ENCODE assay signal across 23 cellular contexts in the genomic region with DNA sequence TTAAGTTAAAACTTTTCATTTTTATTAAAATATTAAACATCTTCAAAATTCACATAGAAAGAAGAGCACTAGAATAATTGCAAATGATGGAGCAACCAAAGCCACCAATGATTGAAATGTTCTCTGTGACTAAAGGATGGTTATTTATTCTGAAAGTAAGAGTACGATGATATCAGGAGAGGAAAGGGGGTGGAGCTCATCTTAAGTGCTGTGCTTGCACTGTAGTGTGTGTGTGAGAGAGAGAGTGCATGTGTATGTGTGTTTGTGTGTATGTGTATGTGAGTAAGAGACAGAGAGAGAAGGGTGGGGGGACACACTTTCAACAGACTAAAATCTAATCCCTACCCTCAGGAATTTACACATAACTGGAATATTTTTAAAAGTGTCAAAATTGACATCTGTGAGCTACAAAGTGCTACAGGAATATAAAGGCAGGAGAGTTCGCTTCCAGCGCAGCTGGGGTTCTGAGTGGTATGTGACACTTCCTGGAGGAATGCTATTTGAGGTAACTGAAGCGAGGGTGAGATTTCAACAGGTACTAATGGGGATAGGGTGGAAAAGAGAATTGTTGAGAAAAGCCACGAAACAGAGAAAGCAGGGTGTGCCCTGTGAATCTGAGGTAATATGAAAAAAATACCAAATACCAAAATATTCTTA. TPM values are rescaled to one million over a fixed set of nuclear protein-coding genes. Genes with fewer than 3 reads are reported as not detected.
DNase-seq lines count a peak whose midpoint lies in the region; FAIRE-seq and TF ChIP-seq lines count a peak whose summit lies in the region.
"Had no signal": no experiment of that assay in that cellular context is flagged by ENCODE, and none has a peak within 500 bp of the region (broad histone marks: within the 10 kb centered on the region; RNA-seq: fewer than 3 reads in every experiment).

No MANE protein-coding gene starts in this region.

- peak; percentile 69 for FAIRE-seq in GM12891 (lab: Jason Lieb, UNC)
- no peak for FAIRE-seq in H1 (lab: Jason Lieb, UNC)
- FAIRE-seq: H54 had no signal

- no peak overlapping the region for H2AK5ac ChIP-seq in H1 (ENCODE audit: low read depth, low read length)

- CTCF ChIA-PET in H1 (lab: Charles Lee; ENCODE audit: partially characterized antibody): interaction anchor here (0.7 to 1.8 kb wide), 5 partner anchors 10 to 185 kb away, joined by 3 to 9 read pairs (median 4); no protein-coding TSS in a partner anchor

- no peak overlapping the region for H2BK20ac ChIP-seq in H1 (ENCODE audit: low read length)

- H3K56ac ChIP-seq in H1 (replicated peaks; ENCODE audit: insufficient read length, low read depth, low read length): no peak overlapping the region

- no peak for TF ChIP-seq EP300 in H1 (IDR thresholded peaks at IDR 0.05; ENCODE audit: borderline replicate concordance in 1 of 2, low read depth in 2 of 2, low read length in 2 of 2)

- 64% methylated on average over 5 of the region's 5 CpGs; no CpG with 5 or more reads in 1 of the 2 experiments for WGBS in H1 (ENCODE audit: extremely low coverage in 1 of 2, insufficient coverage in 1 of 2, insufficient read length in 1 of 2, insufficient replicate concordance in 2 of 2, low coverage in 1 of 2, low lambda C conversion rate in 2 of 2, missing lambda C conversion rate in 1 of 2), 2 experiments

- H3K4me3 ChIP-seq in OCI-LY1 (ENCODE audit: low read depth, low read length, poor library complexity, severe bottlenecking) (no peak overlapping the region), H1 (ENCODE audit: extremely low read depth in 1 of 4, insufficient read depth in 2 of 4, low read depth in 3 of 4, low read length in 4 of 4) (no peak overlapping the region)
- H3K4me3 ChIP-seq: right lobe of liver, tibial nerve had no signal

- H2BK5ac ChIP-seq in H1 (ENCODE audit: low read depth, low read length): no peak overlapping the region; the same call in 1 of the 2 replicates

- TF ChIP-seq RAD21 in H1 (IDR thresholded peaks at IDR 0.05 in 1 of 2, conservative IDR thresholded peaks at IDR 0.05 in 1 of 2; ENCODE audit: low read depth in 2 of 2, low read length in 2 of 2): no peak

- no peak for TF ChIP-seq CTCF in OCI-LY1 (IDR thresholded peaks at IDR 0.05; ENCODE audit: low read length)
- no peak for TF ChIP-seq CTCF in H1 (IDR thresholded peaks at IDR 0.05; ENCODE audit: control extremely low read depth in 1 of 3, insufficient read depth in 1 of 3, low read depth in 1 of 3, low read length in 3 of 3)

- no peaks in the 10 kb centered on the region for H3K9me2 ChIP-seq in OCI-LY1 (ENCODE audit: low read depth, low read length)

- H4K5ac ChIP-seq in H1 (ENCODE audit: insufficient read length, low read depth, low read length): no peak overlapping the region

- no peaks in the 10 kb centered on the region for H3F3A ChIP-seq in OCI-LY1 (ENCODE audit: insufficient read depth, low read length)

- no peak overlapping the region for H3K18ac ChIP-seq in H1 (ENCODE audit: extremely low read depth, low read length)

- H3K9ac ChIP-seq in OCI-LY1 (ENCODE audit: low read length) (no peak overlapping the region), H1 (replicated peaks in 1 of 4; ENCODE audit: extremely low read depth in 1 of 4, low read depth in 3 of 4, low read length in 3 of 4) (no peak overlapping the region)

- H3K14ac ChIP-seq in H1 (ENCODE audit: insufficient read length): no peak overlapping the region

- DNase-seq in DMS53 (lab: John Stamatoyannopoulos, UW) (peak; percentile 17), DMS53 treated with DMSO at 0.1 percent for 48 hours (lab: John Stamatoyannopoulos, UW; ENCODE audit: unreplicated experiment) (no peak), GM12891 (ENCODE audit: insufficient read length, low spot score) (no peak), H1 (ENCODE audit: low read depth in 1 of 2, low spot score in 2 of 2) (no peak), NCI-H1105 treated with DMSO at 0.1 percent for 48 hours (lab: John Stamatoyannopoulos, UW) (no peak), kidney glomerular epithelial cell (lab: John Stamatoyannopoulos, UW) (no peak), NCI-H2029 (lab: John Stamatoyannopoulos, UW) (no peak)
- DNase-seq: activated B cell treated with CpG ODN at 0.5 μM for 24 hours; activated effector memory CD4-positive, alpha-beta T cell treated with Interleukin-2 at 50 U/mL for 16 hours; brain microvascular endothelial cell; C1 segment of cervical spinal cord; dermis blood vessel endothelial cell; DND-41; immature natural killer cell; NCI-H1048; right lobe of liver; RPMI8226; stimulated activated CD4-positive, alpha-beta T cell treated with anti-CD3 and anti-CD28 coated beads, Interleukin-1b, Interleukin-23, amount 100 ng/mL, for 48 hours had no signal

- H2BK12ac ChIP-seq in H1 (ENCODE audit: low read depth, low read length): no peak overlapping the region

- no peak overlapping the region for H2BK120ac ChIP-seq in H1 (replicated peaks; ENCODE audit: low read depth, low read length)

- H3K79me2 ChIP-seq in OCI-LY1 (ENCODE audit: insufficient read depth, low read length) (no peaks in the 10 kb centered on the region), H1 (ENCODE audit: control insufficient read depth in 1 of 2, insufficient read depth in 2 of 2, low read length in 2 of 2) (no peaks in the 10 kb centered on the region)

- no peak for TF ChIP-seq POLR2A in GM12891 (IDR thresholded peaks at IDR 0.05; ENCODE audit: low read depth, low read length)
- TF ChIP-seq POLR2A in H1 (IDR thresholded peaks at IDR 0.05; ENCODE audit: control extremely low read depth in 1 of 2, low read depth in 2 of 2, low read length in 2 of 2): no peak

- H3K36me3 ChIP-seq in OCI-LY1 (ENCODE audit: insufficient read depth, low read length) (no peaks in the 10 kb centered on the region), H1 (ENCODE audit: control insufficient read depth in 2 of 4, insufficient read depth in 4 of 4, low read length in 3 of 4) (no peaks in the 10 kb centered on the region)
- H3K36me3 ChIP-seq: brain microvascular endothelial cell, neutrophil, right lobe of liver, tibial nerve had no signal

- H4K8ac ChIP-seq in H1 (ENCODE audit: extremely low read depth, insufficient read depth, low read length): no peak overlapping the region

- H2AFZ ChIP-seq in OCI-LY1 (ENCODE audit: low read length) (no peak overlapping the region; the same call in 1 of the 2 replicates), H1 (ENCODE audit: low read length) (no peak overlapping the region)

- no peak overlapping the region for H3K4ac ChIP-seq in H1 (replicated peaks; ENCODE audit: insufficient read length, low read depth, low read length)

- H3K9me3 ChIP-seq in OCI-LY1 (ENCODE audit: low read length) (no peaks in the 10 kb centered on the region), H1 (ENCODE audit: insufficient read depth in 2 of 2, low read depth in 1 of 2, low read length in 1 of 2) (no peaks in the 10 kb centered on the region)
- H3K9me3 ChIP-seq: neutrophil, right lobe of liver, tibial nerve had no signal

- H3K79me1 ChIP-seq in H1 (ENCODE audit: low read depth, low read length): no peaks in the 10 kb centered on the region

- H3K4me1 ChIP-seq in OCI-LY1 (ENCODE audit: insufficient read depth, low read length, severe bottlenecking) (peaks cover 64% of the 10 kb centered on the region), H1 (replicated peaks in 1 of 4; ENCODE audit: control insufficient read depth in 3 of 4, insufficient read depth in 4 of 4, low read length in 3 of 4) (peaks cover 0 to 6% (median 3%) of the 10 kb centered on the region in 4 experiments)

- H4K20me1 ChIP-seq in OCI-LY1 (ENCODE audit: insufficient read depth, low read length) (no peaks in the 10 kb centered on the region), H1 (replicated peaks in 1 of 2; ENCODE audit: control insufficient read depth in 1 of 2, insufficient read depth in 2 of 2, low read length in 2 of 2) (no peaks in the 10 kb centered on the region)

- H3K23me2 ChIP-seq in H1 (ENCODE audit: low read depth, low read length): no peaks in the 10 kb centered on the region

- no peaks in the 10 kb centered on the region for H3K27me3 ChIP-seq in OCI-LY1 (ENCODE audit: insufficient read depth, low read length)
- no peaks in the 10 kb centered on the region for H3K27me3 ChIP-seq in H1 (replicated peaks in 1 of 4; ENCODE audit: control insufficient read depth in 3 of 4, extremely low read depth in 1 of 4, insufficient read depth in 3 of 4, low read length in 3 of 4)
- H3K27me3 ChIP-seq: brain microvascular endothelial cell, right lobe of liver, tibial nerve had no signal

- H2BK15ac ChIP-seq in H1 (ENCODE audit: low read length): 0 out of 2 replicates have a peak overlapping the region, but pooled peaks have one; percentile 76

- POLR2A ChIA-PET in H1 (lab: Charles Lee; ENCODE audit: partially characterized antibody): interaction anchor here (1.4 kb wide), 1 partner anchor 11 kb away, joined by 3 read pairs; no protein-coding TSS in a partner anchor

- H4K91ac ChIP-seq in H1 (replicated peaks; ENCODE audit: insufficient read length, low read length): no peak overlapping the region

- H3K4me2 ChIP-seq in OCI-LY1 (ENCODE audit: low read length) (no peak overlapping the region; the same call in 1 of the 2 replicates), H1 (ENCODE audit: insufficient read depth in 1 of 2, low read depth in 2 of 2, low read length in 2 of 2) (no peak overlapping the region)

- H3K27ac ChIP-seq in OCI-LY1 (ENCODE audit: low read depth, low read length, poor library complexity, severe bottlenecking) (peak overlapping the region; percentile 12), H1 (ENCODE audit: low read depth, low read length) (no peak overlapping the region)
- H3K27ac ChIP-seq: 22Rv1, brain microvascular endothelial cell, neutrophil, right lobe of liver, tibial nerve had no signal

- no peak overlapping the region for H3K23ac ChIP-seq in H1 (ENCODE audit: insufficient read length)

TF ChIP-seq in GM12891, 5 proteins besides CTCF, POLR2A, EP300 and RAD21 (continues in another document):
- TF ChIP-seq POU2F2 (IDR thresholded peaks at IDR 0.05; ENCODE audit: low read depth, low read length) (no peak), TAF1 (IDR thresholded peaks at IDR 0.05; ENCODE audit: low read depth, low read length) (no peak), SPI1 (IDR thresholded peaks at IDR 0.05; ENCODE audit: low read depth, low read length) (no peak)

TF ChIP-seq in H1, 55 proteins besides CTCF, POLR2A, EP300 and RAD21 (continues in another document):
- TF ChIP-seq SP2 (IDR thresholded peaks at IDR 0.05; ENCODE audit: low read length) (no peak), TAF1 (IDR thresholded peaks at IDR 0.05; ENCODE audit: low read depth, low read length) (no peak), PHF8 (conservative IDR thresholded peaks at IDR 0.05; ENCODE audit: low read depth, low read length) (no peak)

RNA-seq across cellular contexts. Expression of a gene that starts 57.2 kb away (rescaled TPM):
- polyA plus RNA-seq in GM12891 (2012; ENCODE audit: low read depth, missing spikeins): 22.3 TPM
- total RNA-seq in H1 (2021; fragmentation: NEBNext Ultra II Directional; extraction: Animal tissue kit (Norgen Biotek cat#: 25700)): 48.6 and 53.5 TPM in 2 replicates
- polyA plus RNA-seq in H1 (2011; rRNA removed): 4.3 and 8.1 TPM in 2 replicates
- 12.4 TPM for polyA plus RNA-seq in H1 (2011; cell fraction: cytosol; rRNA removed)
- polyA plus RNA-seq in H1 (2011; cell fraction: nucleus; rRNA removed): 4.8 TPM
- 27.9 to 44.3 TPM (median 32.5 TPM) in 4 replicates for polyA plus RNA-seq in H1 (2012, experiment 1 of 2)
- 7.6 TPM for polyA plus RNA-seq in H1 (2012, experiment 2 of 2)
- 37.6 TPM for polyA plus RNA-seq in H1 (2013, experiment 1 of 2)
- polyA plus RNA-seq in H1 (2013, experiment 2 of 2): 34.3 TPM
- polyA minus RNA-seq in H1 (2011; rRNA and poly(A)+ RNA removed): 5.2 and 8.7 TPM in 2 replicates
- polyA minus RNA-seq in H1 (2011; cell fraction: cytosol; rRNA and poly(A)+ RNA removed): 11.7 TPM
- polyA minus RNA-seq in H1 (2011; cell fraction: nucleus; rRNA and poly(A)+ RNA removed): 24.3 TPM
